ENCODE assay signal across 26 cellular contexts in the genomic region with DNA sequence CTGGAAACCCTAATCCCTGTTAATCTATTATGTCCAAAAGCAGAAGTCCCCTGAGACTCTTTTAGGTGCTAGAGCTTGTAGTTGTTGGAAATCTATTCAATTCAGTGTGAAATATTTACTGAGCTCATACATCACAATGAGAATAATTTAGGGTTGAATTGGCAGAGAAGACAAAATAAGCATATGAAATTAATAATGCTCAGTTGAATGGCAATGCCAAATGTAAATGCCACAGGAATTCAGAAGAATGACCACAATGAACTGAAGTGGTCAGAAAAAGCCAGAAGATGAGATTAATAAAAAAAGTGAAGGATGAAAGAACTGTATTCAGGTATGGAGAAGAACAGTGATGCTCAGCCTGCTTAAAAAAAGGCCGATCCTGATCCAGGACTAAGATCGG.
"Had no signal": no experiment of that assay in that cellular context is flagged by ENCODE, and none has a peak within 500 bp of the region (broad histone marks: within the 10 kb centered on the region; RNA-seq: fewer than 3 reads in every experiment).

No MANE protein-coding gene starts in this region.

- H3K27me3 ChIP-seq: body of pancreas, esophagus squamous epithelium, gastroesophageal sphincter, heart right ventricle, hepatocyte had no signal

- H3K4me3 ChIP-seq: body of pancreas, esophagus squamous epithelium, gastroesophageal sphincter, heart right ventricle, hepatocyte had no signal

- DNase-seq: activated B cell treated with CpG ODN at 0.5 μM for 24 hours; activated CD4-positive, alpha-beta T cell treated with anti-CD3 and anti-CD28 coated beads for 48 hours; activated CD4-positive, alpha-beta T cell treated with anti-CD3 and anti-CD28 coated beads, Interleukin-2, amount 50 U/mL, for 1 hour; activated CD4-positive, alpha-beta T cell treated with anti-CD3 and anti-CD28 coated beads, Interleukin-2, amount 50 U/mL, for 48 hours; activated CD8-positive, alpha-beta memory T cell treated with anti-CD3 and anti-CD28 coated beads for 24 hours; activated CD8-positive, alpha-beta T cell treated with anti-CD3 and anti-CD28 coated beads for 36 hours; activated effector memory CD4-positive, alpha-beta T cell treated with Interleukin-2 at 50 U/mL for 16 hours; activated gamma-delta T cell treated with Interleukin-2 at 50 U/mL for 16 hours; activated naive CD4-positive, alpha-beta T cell treated with anti-CD3 and anti-CD28 coated beads, Interleukin-2, amount 50 U/mL, for 16 hours; activated naive CD4-positive, alpha-beta T cell treated with Interleukin-2 at 50 U/mL for 16 hours; activated T-cell treated with anti-CD3 and anti-CD28 coated beads, Interleukin-2, amount 50 U/mL, for 4 hours; amniotic stem cell; anterior cingulate cortex; body of pancreas; caudate nucleus; cortex of kidney; dermis blood vessel endothelial cell; effector CD8-positive, alpha-beta T cell; esophagus squamous epithelium; foreskin melanocyte; heart right ventricle; T-helper 17 cell; T1000; WERI-Rb-1 had no signal

- H3K4me1 ChIP-seq: body of pancreas, esophagus squamous epithelium, gastroesophageal sphincter, heart right ventricle had no signal

- H3K36me3 ChIP-seq: esophagus squamous epithelium, gastroesophageal sphincter, heart right ventricle, WERI-Rb-1 had no signal

- H3K9me3 ChIP-seq: body of pancreas, esophagus squamous epithelium, gastroesophageal sphincter, heart right ventricle had no signal
